ENCODE assay signal across 16 cellular contexts in genomic region chr13:57932071-57932470, GRCh38.
"Had no signal": no experiment of that assay in that cellular context is flagged by ENCODE, and none has a peak within 500 bp of the region (broad histone marks: within the 10 kb centered on the region; RNA-seq: fewer than 3 reads in every experiment).

No MANE protein-coding gene starts in this region.

- ATAC-seq: natural killer cell; right lobe of liver; stimulated activated memory B cell treated with anti-CD40 and anti-IgM and Interleukin-4, amounts not matched to agents 10 μg/mL and 1 μg/mL and 100 μg/mL, for 72 hours; stimulated activated naive CD8-positive, alpha-beta T cell treated with anti-CD3 and anti-CD28 coated beads, Interleukin-15, amount 100 ng/mL, for 72 hours had no signal

- DNase-seq: islet precursor cell; left ventricle myocardium inferior; mesendoderm; naive B cell; natural killer cell; nephron progenitor cell; occipital lobe; right lobe of liver; stimulated activated CD4-positive, alpha-beta T cell treated with anti-CD3 and anti-CD28 coated beads, Interleukin-1b, Interleukin-23, amount 100 ng/mL, for 48 hours; stimulated activated CD4-positive, alpha-beta T cell treated with anti-CD3 and anti-CD28 coated beads, Interleukin-2, amount 100 ng/mL, for 48 hours; stimulated activated CD4-positive, alpha-beta T cell treated with anti-CD3 and anti-CD28 coated beads, Interleukin-4, amount 100 ng/mL, for 4 hours; stimulated activated CD8-positive, alpha-beta memory T cell treated with anti-CD3 and anti-CD28 coated beads, Interleukin-4, amount 100 ng/mL, for 48 hours; stimulated activated naive CD4-positive, alpha-beta T cell treated with Interleukin-2 at 50 U/mL for 16 hours; stimulated activated naive CD8-positive, alpha-beta T cell treated with anti-CD3 and anti-CD28 coated beads, Interleukin-15, amount 100 ng/mL, for 72 hours; uterus had no signal
